In the genomic region with DNA sequence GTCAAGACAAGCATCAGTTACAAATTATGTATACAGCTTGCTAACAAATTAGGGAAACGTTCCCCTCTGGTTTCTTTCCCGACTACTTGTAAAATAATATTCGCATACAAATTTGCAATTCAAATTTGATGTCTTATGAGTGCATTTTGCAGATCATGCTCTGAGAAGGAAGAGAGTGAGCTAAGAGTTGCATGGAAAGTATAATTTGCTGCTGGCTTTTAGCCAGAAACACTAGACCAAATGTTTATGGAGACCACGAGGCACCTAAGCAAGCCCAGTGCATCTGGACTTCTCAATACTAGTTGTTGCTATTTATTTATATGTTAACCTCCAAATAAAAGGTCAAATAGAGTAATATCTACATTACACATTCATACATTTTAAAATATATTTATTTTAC, we compare ENCODE assay signal across 13 cellular contexts.
"Had no signal": no experiment of that assay in that cellular context is flagged by ENCODE, and none has a peak within 500 bp of the region (broad histone marks: within the 10 kb centered on the region; RNA-seq: fewer than 3 reads in every experiment).

No MANE protein-coding gene starts in this region.

- H3K4me3 ChIP-seq: cardiac muscle cell, esophagus squamous epithelium, heart right ventricle, testis had no signal

- H3K27me3 ChIP-seq: cardiac muscle cell, esophagus squamous epithelium, foreskin keratinocyte, heart right ventricle, testis had no signal

- ATAC-seq: foreskin keratinocyte; heart right ventricle; left lobe of liver; naive thymus-derived CD4-positive, alpha-beta T cell had no signal

- H3K36me3 ChIP-seq: cardiac muscle cell, esophagus squamous epithelium, heart right ventricle had no signal

- H3K4me1 ChIP-seq: heart right ventricle, testis had no signal

- H3K27ac ChIP-seq: cardiac muscle cell, esophagus squamous epithelium, foreskin keratinocyte, heart right ventricle, testis had no signal

- H3K9me3 ChIP-seq: esophagus squamous epithelium, heart right ventricle, testis had no signal

- DNase-seq: activated B cell treated with CpG ODN at 0.5 μM for 24 hours; activated naive CD4-positive, alpha-beta T cell treated with anti-CD3 and anti-CD28 coated beads, Interleukin-2, amount 10 ng/mL, durations not matched to agents 7 days and 5 days; esophagus squamous epithelium; foreskin keratinocyte; heart right ventricle; islet precursor cell; mammary epithelial cell; naive thymus-derived CD4-positive, alpha-beta T cell; stimulated activated CD4-positive, alpha-beta T cell treated with anti-CD3 and anti-CD28 coated beads, Interleukin-15, amount 100 ng/mL, for 24 hours; stimulated activated CD4-positive, alpha-beta T cell treated with anti-CD3 and anti-CD28 coated beads, Interleukin-4, amount 100 ng/mL, for 24 hours; testis had no signal
